Comparison of ENCODE assay signal across 1 cellular context in the genomic region with DNA sequence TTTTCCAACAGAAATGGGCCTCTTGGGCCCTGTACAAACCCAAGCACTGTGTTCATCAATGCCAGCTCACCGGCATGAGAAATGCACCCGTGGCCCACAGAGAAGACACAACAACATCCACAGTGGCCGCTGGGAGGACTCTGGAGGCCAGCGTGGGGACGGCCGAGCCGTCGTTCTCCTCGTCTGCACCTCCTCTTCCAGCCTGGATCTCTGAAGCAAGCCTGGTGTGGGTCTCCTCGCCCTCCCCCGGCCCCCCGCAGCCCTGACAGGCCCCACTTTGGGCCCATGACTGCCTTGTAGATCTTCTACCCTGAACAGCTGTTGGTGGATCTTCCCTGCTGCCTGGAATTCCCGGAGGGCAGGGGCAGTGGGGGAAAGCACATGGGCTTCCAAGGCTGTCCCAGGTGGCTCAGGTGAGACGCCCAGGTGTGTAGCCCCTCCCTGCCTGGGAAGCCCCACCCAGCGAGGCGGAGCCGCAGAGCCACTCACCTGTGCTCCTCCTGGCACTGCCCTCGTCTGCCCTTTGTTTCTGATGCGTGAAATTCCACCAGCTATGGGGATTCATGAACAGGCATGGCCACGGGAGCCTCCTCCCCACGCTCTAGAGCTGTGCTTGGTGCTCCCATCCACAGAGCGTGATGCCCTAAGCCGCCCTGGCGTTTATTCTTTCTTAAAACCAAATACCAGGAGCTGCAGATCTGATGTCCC.
TF ChIP-seq lines count a peak whose summit lies in the region.

No MANE protein-coding gene starts in this region.

TF ChIP-seq in WTC11, 78 proteins besides CTCF, POLR2A, EP300 and RAD21 (continued from another document):
- TF ChIP-seq, protein P1, sequence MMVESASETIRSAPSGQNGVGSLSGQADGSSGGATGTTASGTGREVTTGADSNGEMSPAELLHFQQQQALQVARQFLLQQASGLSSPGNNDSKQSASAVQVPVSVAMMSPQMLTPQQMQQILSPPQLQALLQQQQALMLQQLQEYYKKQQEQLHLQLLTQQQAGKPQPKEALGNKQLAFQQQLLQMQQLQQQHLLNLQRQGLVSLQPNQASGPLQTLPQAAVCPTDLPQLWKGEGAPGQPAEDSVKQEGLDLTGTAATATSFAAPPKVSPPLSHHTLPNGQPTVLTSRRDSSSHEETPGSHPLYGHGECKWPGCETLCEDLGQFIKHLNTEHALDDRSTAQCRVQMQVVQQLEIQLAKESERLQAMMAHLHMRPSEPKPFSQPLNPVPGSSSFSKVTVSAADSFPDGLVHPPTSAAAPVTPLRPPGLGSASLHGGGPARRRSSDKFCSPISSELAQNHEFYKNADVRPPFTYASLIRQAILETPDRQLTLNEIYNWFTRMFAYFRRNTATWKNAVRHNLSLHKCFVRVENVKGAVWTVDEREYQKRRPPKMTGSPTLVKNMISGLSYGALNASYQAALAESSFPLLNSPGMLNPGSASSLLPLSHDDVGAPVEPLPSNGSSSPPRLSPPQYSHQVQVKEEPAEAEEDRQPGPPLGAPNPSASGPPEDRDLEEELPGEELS (CRISPR knock-in tag; IDR thresholded peaks at IDR 0.05), result no peak
- no peak for TF ChIP-seq MAX (CRISPR knock-in tag; IDR thresholded peaks at IDR 0.05)
- no peak for TF ChIP-seq AR (CRISPR knock-in tag; IDR thresholded peaks at IDR 0.05)
- TF ChIP-seq ZNF416 (CRISPR knock-in tag; IDR thresholded peaks at IDR 0.05), result no peak
- TF ChIP-seq SP1 (CRISPR knock-in tag; conservative IDR thresholded peaks at IDR 0.05), result no peak
- TF ChIP-seq, protein P2, sequence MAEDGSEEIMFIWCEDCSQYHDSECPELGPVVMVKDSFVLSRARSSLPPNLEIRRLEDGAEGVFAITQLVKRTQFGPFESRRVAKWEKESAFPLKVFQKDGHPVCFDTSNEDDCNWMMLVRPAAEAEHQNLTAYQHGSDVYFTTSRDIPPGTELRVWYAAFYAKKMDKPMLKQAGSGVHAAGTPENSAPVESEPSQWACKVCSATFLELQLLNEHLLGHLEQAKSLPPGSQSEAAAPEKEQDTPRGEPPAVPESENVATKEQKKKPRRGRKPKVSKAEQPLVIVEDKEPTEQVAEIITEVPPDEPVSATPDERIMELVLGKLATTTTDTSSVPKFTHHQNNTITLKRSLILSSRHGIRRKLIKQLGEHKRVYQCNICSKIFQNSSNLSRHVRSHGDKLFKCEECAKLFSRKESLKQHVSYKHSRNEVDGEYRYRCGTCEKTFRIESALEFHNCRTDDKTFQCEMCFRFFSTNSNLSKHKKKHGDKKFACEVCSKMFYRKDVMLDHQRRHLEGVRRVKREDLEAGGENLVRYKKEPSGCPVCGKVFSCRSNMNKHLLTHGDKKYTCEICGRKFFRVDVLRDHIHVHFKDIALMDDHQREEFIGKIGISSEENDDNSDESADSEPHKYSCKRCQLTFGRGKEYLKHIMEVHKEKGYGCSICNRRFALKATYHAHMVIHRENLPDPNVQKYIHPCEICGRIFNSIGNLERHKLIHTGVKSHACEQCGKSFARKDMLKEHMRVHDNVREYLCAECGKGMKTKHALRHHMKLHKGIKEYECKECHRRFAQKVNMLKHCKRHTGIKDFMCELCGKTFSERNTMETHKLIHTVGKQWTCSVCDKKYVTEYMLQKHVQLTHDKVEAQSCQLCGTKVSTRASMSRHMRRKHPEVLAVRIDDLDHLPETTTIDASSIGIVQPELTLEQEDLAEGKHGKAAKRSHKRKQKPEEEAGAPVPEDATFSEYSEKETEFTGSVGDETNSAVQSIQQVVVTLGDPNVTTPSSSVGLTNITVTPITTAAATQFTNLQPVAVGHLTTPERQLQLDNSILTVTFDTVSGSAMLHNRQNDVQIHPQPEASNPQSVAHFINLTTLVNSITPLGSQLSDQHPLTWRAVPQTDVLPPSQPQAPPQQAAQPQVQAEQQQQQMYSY (CRISPR knock-in tag; IDR thresholded peaks at IDR 0.05), result no peak
